Comparison of ENCODE assay signal across 19 cellular contexts in the genomic region with DNA sequence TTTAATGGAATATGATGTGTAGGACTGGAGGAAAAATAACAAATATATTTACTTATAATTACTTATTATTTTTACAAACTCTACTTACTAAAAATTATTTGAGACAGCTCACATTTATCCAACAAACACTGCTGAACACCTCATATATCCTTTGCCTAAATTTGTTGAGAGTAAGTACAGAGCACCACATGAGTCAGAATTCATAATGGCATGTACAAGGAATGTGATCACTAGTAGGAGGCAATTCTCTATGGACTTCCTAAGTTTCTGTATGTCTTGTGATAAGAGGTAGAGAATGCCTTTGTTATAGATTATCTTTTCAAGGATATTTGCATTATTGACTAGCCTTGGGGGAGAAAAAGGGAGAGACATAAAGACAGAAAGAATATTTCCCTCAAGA. TPM values are rescaled to one million over a fixed set of nuclear protein-coding genes. Genes with fewer than 3 reads are reported as not detected.
DNase-seq lines count a peak whose midpoint lies in the region; TF ChIP-seq lines count a peak whose summit lies in the region.
"Had no signal": no experiment of that assay in that cellular context is flagged by ENCODE, and none has a peak within 500 bp of the region (broad histone marks: within the 10 kb centered on the region; RNA-seq: fewer than 3 reads in every experiment).

No MANE protein-coding gene starts in this region.

- TF ChIP-seq CTCF in choroid plexus epithelial cell (conservative IDR thresholded peaks at IDR 0.05; ENCODE audit: low read depth, low read length) = no peak

- DNase-seq in AG08395 (ENCODE audit: low spot score) (peak; percentile 23), LHCN-M2 (ENCODE audit: low read depth) (peak; percentile 13), choroid plexus epithelial cell (ENCODE audit: low read depth) (peak; percentile 44), kidney glomerular epithelial cell (lab: John Stamatoyannopoulos, UW) (peak; percentile 32), Ammon's horn (ENCODE audit: low spot score) (no peak), NCI-H128 (lab: John Stamatoyannopoulos, UW; ENCODE audit: unreplicated experiment) (no peak), NAMALWA (ENCODE audit: low spot score) (no peak), amygdala (lab: John Stamatoyannopoulos, UW) (no peak)
- DNase-seq: activated CD4-positive, alpha-beta T cell treated with anti-CD3 and anti-CD28 coated beads for 36 hours; activated gamma-delta T cell treated with Interleukin-2 at 50 U/mL for 16 hours; anterior cingulate cortex; CD8-positive, alpha-beta T cell; DMS53; endodermal cell; left lung; NCI-H187; NCI-H510A; stimulated activated CD4-positive, alpha-beta T cell treated with anti-CD3 and anti-CD28 coated beads, Interleukin-4, amount 100 ng/mL, for 4 hours had no signal

- H3K4me3 ChIP-seq in choroid plexus epithelial cell (ENCODE audit: low read depth, low read length) = no peak overlapping the region
- H3K4me3 ChIP-seq: gastroesophageal sphincter, left lung had no signal

RNA-seq across cellular contexts. Expression of a gene that starts 8.2 kb away (rescaled TPM):
- under 0.01 TPM in 1 of 2 replicates, not detected in the other for total RNA-seq in LHCN-M2 (2014; rRNA removed)
- polyA plus RNA-seq in LHCN-M2 (2012) = not detected

Comparison
In these comparisons a context has a peak if more than half of its experiments do, and no peak if none do; other contexts are left out.
1. DNase-seq: peak in AG08395 (single experiment), LHCN-M2 (single experiment), choroid plexus epithelial cell (single experiment) and kidney glomerular epithelial cell (single experiment); none in Ammon's horn (single experiment), NCI-H128 (single experiment), NAMALWA (single experiment) and amygdala (0 of 56).